13 cellular contexts compared by ENCODE assay signal in genomic region chrX:68917799-68918198, GRCh38.
DNase-seq lines count a peak whose midpoint lies in the region; TF ChIP-seq lines count a peak whose summit lies in the region.
"Had no signal": no experiment of that assay in that cellular context is flagged by ENCODE, and none has a peak within 500 bp of the region (broad histone marks: within the 10 kb centered on the region; RNA-seq: fewer than 3 reads in every experiment).

No MANE protein-coding gene starts in this region.

- H3K27ac ChIP-seq in HEK293 (ENCODE audit: extremely low read depth, low read depth, low read length): no peak overlapping the region
- H3K27ac ChIP-seq in endodermal cell (ENCODE audit: low read depth, low read length): no peak overlapping the region
- no peak overlapping the region for H3K27ac ChIP-seq in osteoblast (ENCODE audit: low read depth, low read length)
- no peak overlapping the region for H3K27ac ChIP-seq in CD8-positive, alpha-beta memory T cell (ENCODE audit: low read depth, low read length)
- H3K27ac ChIP-seq: KMS-11 had no signal

- POLR2A ChIA-PET in HEK293 (lab: Yijun Ruan, JAX): no interaction called here
- POLR2A ChIA-PET in CD8-positive, alpha-beta memory T cell (lab: Charles Lee): no interaction called here

- H3K4me2 ChIP-seq in osteoblast (ENCODE audit: insufficient read depth, low read length): no peak overlapping the region
- H3K4me2 ChIP-seq: KMS-11 had no signal

- no peak overlapping the region for H3K9ac ChIP-seq in endodermal cell (ENCODE audit: extremely low read depth, low read length, poor library complexity, severe bottlenecking)
- H3K9ac ChIP-seq: KMS-11 had no signal

- TF ChIP-seq CTCF in BE2C (IDR thresholded peaks at IDR 0.05; ENCODE audit: low read depth, low read length) (no peak), HEK293 (tag by site-specific recombination; IDR thresholded peaks at IDR 0.05) (no peak), endodermal cell (conservative IDR thresholded peaks at IDR 0.05) (no peak), osteoblast (IDR thresholded peaks at IDR 0.05; ENCODE audit: extremely low read depth, low read depth, low read length) (no peak), HFFc6 (IDR thresholded peaks at IDR 0.05) (no peak)

- H3K9me3 Mint-ChIP-seq in endodermal cell (peaks cover 70% of the 10 kb centered on the region), HFFc6 (no peaks in the 10 kb centered on the region)
- H3K9me3 Mint-ChIP-seq in CD8-positive, alpha-beta memory T cell: no peaks in the 10 kb centered on the region
- H3K9me3 Mint-ChIP-seq: CD4-positive, alpha-beta T cell had no signal

- H3K27me3 Mint-ChIP-seq in endodermal cell (ENCODE audit: insufficient read depth) (peaks cover 2% of the 10 kb centered on the region), HFFc6 (ENCODE audit: insufficient read depth) (peaks cover 17% of the 10 kb centered on the region; the same call in 1 of the 2 replicates)
- H3K27me3 Mint-ChIP-seq in CD8-positive, alpha-beta memory T cell: peaks cover 5% of the 10 kb centered on the region in 2 donors

- CTCF ChIA-PET in HEK293 (lab: Yijun Ruan, JAX): interaction anchor here (1.3 kb wide), 1 partner anchor 304 kb away, joined by 5 read pairs; no protein-coding TSS in a partner anchor
- CTCF ChIA-PET in CD8-positive, alpha-beta memory T cell (lab: Charles Lee): interaction anchor here (1.4 kb wide), 1 partner anchor 18 kb away, joined by 3 read pairs; no protein-coding TSS in a partner anchor

- H3K27ac Mint-ChIP-seq in endodermal cell (no peak overlapping the region), HFFc6 (no peak overlapping the region)
- no peak overlapping the region for H3K27ac Mint-ChIP-seq in CD8-positive, alpha-beta memory T cell
- H3K27ac Mint-ChIP-seq: CD4-positive, alpha-beta T cell had no signal

- no peaks in the 10 kb centered on the region for H3K79me2 ChIP-seq in osteoblast (ENCODE audit: insufficient read depth, low read length)

- no peaks in the 10 kb centered on the region for H3K36me3 ChIP-seq in BE2C
- H3K36me3 ChIP-seq in HEK293 (ENCODE audit: control insufficient read depth in 2 of 2, insufficient read depth in 1 of 2, low read length in 2 of 2): no peaks in the 10 kb centered on the region
- no peaks in the 10 kb centered on the region for H3K36me3 ChIP-seq in endodermal cell (ENCODE audit: control insufficient read depth, insufficient read depth, low read length)
- no peaks in the 10 kb centered on the region for H3K36me3 ChIP-seq in osteoblast (ENCODE audit: insufficient read depth, low read length)
- H3K36me3 ChIP-seq in CD8-positive, alpha-beta memory T cell (ENCODE audit: insufficient read depth, low read length): no peaks in the 10 kb centered on the region

- H3K4me1 Mint-ChIP-seq in endodermal cell (peaks cover 23% of the 10 kb centered on the region), HFFc6 (ENCODE audit: low read depth) (0 out of 2 replicates have a peak, but pooled peaks cover 3% of the 10 kb centered on the region)
- peaks cover 0 to 4% (median 0%) of the 10 kb centered on the region in 3 donors for H3K4me1 Mint-ChIP-seq in CD8-positive, alpha-beta memory T cell

- H3K4me1 ChIP-seq in BE2C (peaks cover 7% of the 10 kb centered on the region; the same call in 1 of the 2 replicates), HEK293 (ENCODE audit: control insufficient read depth, insufficient read depth, low read length) (no peaks in the 10 kb centered on the region), endodermal cell (ENCODE audit: control insufficient read depth, insufficient read depth, low read length) (peaks cover 4% of the 10 kb centered on the region), osteoblast (ENCODE audit: insufficient read depth, low read length) (peaks cover 2% of the 10 kb centered on the region)
- H3K4me1 ChIP-seq in CD8-positive, alpha-beta memory T cell (ENCODE audit: insufficient read depth, low read length): no peaks in the 10 kb centered on the region

- no peaks in the 10 kb centered on the region for H3K9me3 ChIP-seq in BE2C
- no peaks in the 10 kb centered on the region for H3K9me3 ChIP-seq in HEK293 (ENCODE audit: control insufficient read depth, insufficient read depth, low read depth, low read length)
- H3K9me3 ChIP-seq in endodermal cell (ENCODE audit: control insufficient read depth, low read length): no peaks in the 10 kb centered on the region
- no peaks in the 10 kb centered on the region for H3K9me3 ChIP-seq in osteoblast (ENCODE audit: low read depth, low read length)
- H3K9me3 ChIP-seq in CD8-positive, alpha-beta memory T cell (ENCODE audit: low read length): no peaks in the 10 kb centered on the region

- no peak overlapping the region for H3K4me3 ChIP-seq in BE2C (ENCODE audit: low read depth, low read length)
- no peak overlapping the region for H3K4me3 ChIP-seq in HEK293 (ENCODE audit: low read depth, low read length)
- no peak overlapping the region for H3K4me3 ChIP-seq in endodermal cell (ENCODE audit: low read length)
- H3K4me3 ChIP-seq in osteoblast (ENCODE audit: insufficient read depth, low read length): no peak overlapping the region
- no peak overlapping the region for H3K4me3 ChIP-seq in CD8-positive, alpha-beta memory T cell (ENCODE audit: low read length)

- H3K4me3 Mint-ChIP-seq in endodermal cell (no peak overlapping the region), HFFc6 (no peak overlapping the region)
- H3K4me3 Mint-ChIP-seq in CD8-positive, alpha-beta memory T cell: no peak overlapping the region
- H3K4me3 Mint-ChIP-seq: CD4-positive, alpha-beta T cell had no signal

- H2AFZ ChIP-seq in osteoblast (ENCODE audit: low read length): no peak overlapping the region

- no peaks in the 10 kb centered on the region for H4K20me1 ChIP-seq in osteoblast (ENCODE audit: insufficient read depth, low read length)

- H3K36me3 Mint-ChIP-seq in endodermal cell (ENCODE audit: low read depth) (no peaks in the 10 kb centered on the region), HFFc6 (ENCODE audit: low read depth) (no peaks in the 10 kb centered on the region)
- no peaks in the 10 kb centered on the region for H3K36me3 Mint-ChIP-seq in CD8-positive, alpha-beta memory T cell

- DNase-seq in BE2C: peak; percentile 74
- DNase-seq in endodermal cell: peak; percentile 65
- DNase-seq in osteoblast (ENCODE audit: insufficient read length, low spot score, missing footprints): peak; percentile 18
- no peak for DNase-seq in CD8-positive, alpha-beta memory T cell
- DNase-seq in HFFc6: no peak
- DNase-seq in T1000 (lab: John Stamatoyannopoulos, UW): no peak
- DNase-seq: ACHN; C1 segment of cervical spinal cord; CD4-positive, alpha-beta T cell; DND-41; GF-D8 had no signal

- H3K27me3 ChIP-seq in BE2C: no peaks in the 10 kb centered on the region
- H3K27me3 ChIP-seq in endodermal cell (ENCODE audit: control insufficient read depth, insufficient read depth, low read length, poor library complexity, severe bottlenecking): no peaks in the 10 kb centered on the region
- H3K27me3 ChIP-seq in osteoblast (ENCODE audit: insufficient read depth, low read length): peaks cover 34% of the 10 kb centered on the region
- H3K27me3 ChIP-seq in CD8-positive, alpha-beta memory T cell (ENCODE audit: insufficient read depth, low read length, poor library complexity, severe bottlenecking): no peaks in the 10 kb centered on the region

TF ChIP-seq in HEK293, 187 proteins besides CTCF, POLR2A, EP300 and RAD21:
- peak; percentile 22; the same call in 1 of the 2 replicates for TF ChIP-seq GLIS1 (tag by site-specific recombination; IDR thresholded peaks at IDR 0.05)
- TF ChIP-seq ZIC2 (tag by site-specific recombination; IDR thresholded peaks at IDR 0.05): peak; percentile 52
- no peak for TF ChIP-seq MEIS1 (CRISPR knock-in tag; IDR thresholded peaks at IDR 0.05; ENCODE audit: borderline replicate concordance)

Comparison
In these comparisons a context has a peak if more than half of its experiments do, and no peak if none do; other contexts are left out.
1. DNase-seq: peak in BE2C (single experiment), endodermal cell (single experiment) and osteoblast (single experiment); none in CD8-positive, alpha-beta memory T cell (0 of 5), HFFc6 (single experiment) and T1000 (single experiment).